ENCODE assay signal across 11 cellular contexts in genomic region chr5:36683821-36684434, GRCh38.
DNase-seq lines count a peak whose midpoint lies in the region; ATAC-seq, FAIRE-seq and TF ChIP-seq lines count a peak whose summit lies in the region.
"Had no signal": no experiment of that assay in that cellular context is flagged by ENCODE, and none has a peak within 500 bp of the region (broad histone marks: within the 10 kb centered on the region; RNA-seq: fewer than 3 reads in every experiment).

No MANE protein-coding gene starts in this region.

- DNase-seq in HL-60 (ENCODE audit: low read depth in 1 of 2, low spot score in 1 of 2) (peak; percentile 82), left kidney (ENCODE audit: low read depth, low spot score) (peak; percentile 80), RCC 7860 (ENCODE audit: low spot score) (no peak)
- no peak for DNase-seq in stimulated activated naive CD4-positive, alpha-beta T cell treated with Interleukin-2 at 50 U/mL for 16 hours (lab: John Stamatoyannopoulos, UW)
- DNase-seq: Karpas-422; naive thymus-derived CD8-positive, alpha-beta T cell; NCI-H446; T-helper 1 cell had no signal

- peaks cover 6 to 29% (median 13%) of the 10 kb centered on the region in 5 donors for H3K36me3 ChIP-seq in subcutaneous abdominal adipose tissue (ENCODE audit: control insufficient read depth in 5 of 5, insufficient read depth in 5 of 5, low read length in 5 of 5)

- ATAC-seq in GM18861 (IDR thresholded peaks at IDR 0.05; ENCODE audit: unreplicated experiment): no peak
- ATAC-seq: naive thymus-derived CD8-positive, alpha-beta T cell had no signal

- no peaks in the 10 kb centered on the region for H3K9me3 Mint-ChIP-seq in brain
- H3K9me3 Mint-ChIP-seq: naive thymus-derived CD8-positive, alpha-beta T cell had no signal

- H3K4me3 ChIP-seq in HL-60 (replicated peaks; ENCODE audit: insufficient read depth, low read length) (no peak overlapping the region), subcutaneous abdominal adipose tissue (ENCODE audit: low read depth in 1 of 5, low read length in 5 of 5) (no peak overlapping the region)

- H3K27me3 ChIP-seq in HL-60 (ENCODE audit: insufficient read depth, poor library complexity, severe bottlenecking) (no peaks in the 10 kb centered on the region), subcutaneous abdominal adipose tissue (ENCODE audit: control insufficient read depth in 5 of 5, insufficient read depth in 4 of 5, low read length in 5 of 5) (no peaks in the 10 kb centered on the region)

- peaks cover 11% of the 10 kb centered on the region for H3K36me3 Mint-ChIP-seq in brain
- H3K36me3 Mint-ChIP-seq: naive thymus-derived CD8-positive, alpha-beta T cell had no signal

- peak overlapping the region in 1 of 5 experiments; percentile 28 for H3K4me3 Mint-ChIP-seq in brain
- H3K4me3 Mint-ChIP-seq: naive thymus-derived CD8-positive, alpha-beta T cell had no signal

- H3K27ac Mint-ChIP-seq in brain: peak overlapping the region in 4 of 5 experiments; percentile 9 to 90 (median 44)

- peaks cover 2 to 21% (median 14%) of the 10 kb centered on the region in 5 donors for H3K4me1 ChIP-seq in subcutaneous abdominal adipose tissue (ENCODE audit: control insufficient read depth in 5 of 5, insufficient read depth in 5 of 5, low read length in 5 of 5)

- H3K9ac ChIP-seq in subcutaneous abdominal adipose tissue (ENCODE audit: low read length in 5 of 5): peak overlapping the region in 1 of 5 donors; percentile 6

- peaks cover 3% of the 10 kb centered on the region for H3K27me3 Mint-ChIP-seq in brain

- H3K27ac ChIP-seq in HL-60 (replicated peaks) (peak overlapping the region; percentile 97), subcutaneous abdominal adipose tissue (ENCODE audit: low read depth, low read length) (peak overlapping the region; percentile 43)

- H3K9me3 ChIP-seq in subcutaneous abdominal adipose tissue (ENCODE audit: control insufficient read depth in 5 of 5, low read length in 5 of 5): no peaks in the 10 kb centered on the region

- TF ChIP-seq CTCF in HL-60 (IDR thresholded peaks at IDR 0.05; ENCODE audit: insufficient read depth, low read length) (no peak), brain (conservative IDR thresholded peaks at IDR 0.05) (no peak)

- peaks cover 28% of the 10 kb centered on the region for H3K4me1 Mint-ChIP-seq in brain

- FAIRE-seq in RCC 7860 (lab: Jason Lieb, UNC): no peak

Comparison
In these comparisons a context has a peak if more than half of its experiments do, and no peak if none do; other contexts are left out.
1. DNase-seq: peak in HL-60 (2 of 2) and left kidney (single experiment); none in stimulated activated naive CD4-positive, alpha-beta T cell treated with Interleukin-2 at 50 U/mL for 16 hours (single experiment) and RCC 7860 (single experiment).